In genomic region chr10:58932126-58932525, GRCh38 we compare ENCODE assay signal across 13 cellular contexts.
"Had no signal": no experiment of that assay in that cellular context is flagged by ENCODE, and none has a peak within 500 bp of the region (broad histone marks: within the 10 kb centered on the region; RNA-seq: fewer than 3 reads in every experiment).

No MANE protein-coding gene starts in this region.

- H3K4me3 ChIP-seq: cardiac muscle cell, colonic mucosa, neural progenitor cell, upper lobe of left lung had no signal

- H3K9ac ChIP-seq: neural progenitor cell, parathyroid adenoma had no signal

- H3K4me1 ChIP-seq: colonic mucosa, parathyroid adenoma, upper lobe of left lung had no signal

- H3K27me3 ChIP-seq: cardiac muscle cell, colonic mucosa, neural progenitor cell, upper lobe of left lung had no signal

- ATAC-seq: activated T-cell treated with anti-CD3 and anti-CD28 coated beads, Interleukin-2, amount 50 U/mL, for 4 hours had no signal

- DNase-seq: activated CD4-positive, alpha-beta T cell treated with anti-CD3 and anti-CD28 coated beads, Interleukin-2, amount 50 U/mL, for 4 hours; activated CD4-positive, CD25-positive, alpha-beta regulatory T cell treated with anti-CD3 and anti-CD28 coated beads, Interleukin-2, amount 50 U/mL, for 72 hours; activated effector memory CD4-positive, alpha-beta T cell treated with anti-CD3 and anti-CD28 coated beads, Interleukin-2, amount 50 U/mL, for 16 hours; activated T-cell treated with anti-CD3 and anti-CD28 coated beads, Interleukin-2, amount 50 U/mL, for 4 hours; colonic mucosa; hippocampal formation; retina; stimulated activated CD4-positive, alpha-beta T cell treated with anti-CD3 and anti-CD28 coated beads, Interleukin-15, amount 100 ng/mL, for 24 hours; stimulated activated CD4-positive, alpha-beta T cell treated with anti-CD3 and anti-CD28 coated beads, Interleukin-4, amount 100 ng/mL, for 24 hours; upper lobe of left lung had no signal

- H3K36me3 ChIP-seq: cardiac muscle cell, colonic mucosa, neural progenitor cell, upper lobe of left lung had no signal

- H3K27ac ChIP-seq: cardiac muscle cell, colonic mucosa, neural progenitor cell, parathyroid adenoma, upper lobe of left lung had no signal

- H2AFZ ChIP-seq: neural progenitor cell, parathyroid adenoma had no signal

- H3K79me2 ChIP-seq: parathyroid adenoma had no signal

- H3K4me2 ChIP-seq: neural progenitor cell had no signal

- H3K9me3 ChIP-seq: colonic mucosa, upper lobe of left lung had no signal
